1 cellular context compared by ENCODE assay signal in the genomic region with DNA sequence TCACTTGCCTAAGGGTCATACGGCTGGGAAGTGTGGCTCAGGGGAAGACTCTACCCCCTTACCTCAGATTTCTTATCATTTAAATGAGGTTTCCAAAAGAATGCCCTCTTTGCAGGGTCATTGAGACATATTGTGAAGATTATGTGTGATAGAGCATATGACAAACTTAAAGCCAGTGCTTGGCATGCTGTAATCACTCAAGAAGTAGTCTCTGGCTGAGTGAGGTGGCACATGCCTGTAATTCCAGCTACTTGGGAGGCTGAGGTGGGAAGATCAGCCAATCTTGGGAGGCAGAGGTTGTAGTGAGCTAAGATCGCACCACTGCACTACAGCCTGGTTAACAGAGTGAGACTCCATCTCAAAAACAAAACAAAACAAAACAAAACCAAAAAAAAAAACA.
TF ChIP-seq lines count a peak whose summit lies in the region.

No MANE protein-coding gene starts in this region.

TF ChIP-seq in GM23338, 12 proteins besides CTCF, POLR2A, EP300 and RAD21 (continued from another document):
- TF ChIP-seq EZH2 (IDR thresholded peaks at IDR 0.05; ENCODE audit: low read depth, unreplicated experiment), result no peak
- TF ChIP-seq ZNF114 (CRISPR knock-in tag; IDR thresholded peaks at IDR 0.05), result no peak
- TF ChIP-seq, protein P1, sequence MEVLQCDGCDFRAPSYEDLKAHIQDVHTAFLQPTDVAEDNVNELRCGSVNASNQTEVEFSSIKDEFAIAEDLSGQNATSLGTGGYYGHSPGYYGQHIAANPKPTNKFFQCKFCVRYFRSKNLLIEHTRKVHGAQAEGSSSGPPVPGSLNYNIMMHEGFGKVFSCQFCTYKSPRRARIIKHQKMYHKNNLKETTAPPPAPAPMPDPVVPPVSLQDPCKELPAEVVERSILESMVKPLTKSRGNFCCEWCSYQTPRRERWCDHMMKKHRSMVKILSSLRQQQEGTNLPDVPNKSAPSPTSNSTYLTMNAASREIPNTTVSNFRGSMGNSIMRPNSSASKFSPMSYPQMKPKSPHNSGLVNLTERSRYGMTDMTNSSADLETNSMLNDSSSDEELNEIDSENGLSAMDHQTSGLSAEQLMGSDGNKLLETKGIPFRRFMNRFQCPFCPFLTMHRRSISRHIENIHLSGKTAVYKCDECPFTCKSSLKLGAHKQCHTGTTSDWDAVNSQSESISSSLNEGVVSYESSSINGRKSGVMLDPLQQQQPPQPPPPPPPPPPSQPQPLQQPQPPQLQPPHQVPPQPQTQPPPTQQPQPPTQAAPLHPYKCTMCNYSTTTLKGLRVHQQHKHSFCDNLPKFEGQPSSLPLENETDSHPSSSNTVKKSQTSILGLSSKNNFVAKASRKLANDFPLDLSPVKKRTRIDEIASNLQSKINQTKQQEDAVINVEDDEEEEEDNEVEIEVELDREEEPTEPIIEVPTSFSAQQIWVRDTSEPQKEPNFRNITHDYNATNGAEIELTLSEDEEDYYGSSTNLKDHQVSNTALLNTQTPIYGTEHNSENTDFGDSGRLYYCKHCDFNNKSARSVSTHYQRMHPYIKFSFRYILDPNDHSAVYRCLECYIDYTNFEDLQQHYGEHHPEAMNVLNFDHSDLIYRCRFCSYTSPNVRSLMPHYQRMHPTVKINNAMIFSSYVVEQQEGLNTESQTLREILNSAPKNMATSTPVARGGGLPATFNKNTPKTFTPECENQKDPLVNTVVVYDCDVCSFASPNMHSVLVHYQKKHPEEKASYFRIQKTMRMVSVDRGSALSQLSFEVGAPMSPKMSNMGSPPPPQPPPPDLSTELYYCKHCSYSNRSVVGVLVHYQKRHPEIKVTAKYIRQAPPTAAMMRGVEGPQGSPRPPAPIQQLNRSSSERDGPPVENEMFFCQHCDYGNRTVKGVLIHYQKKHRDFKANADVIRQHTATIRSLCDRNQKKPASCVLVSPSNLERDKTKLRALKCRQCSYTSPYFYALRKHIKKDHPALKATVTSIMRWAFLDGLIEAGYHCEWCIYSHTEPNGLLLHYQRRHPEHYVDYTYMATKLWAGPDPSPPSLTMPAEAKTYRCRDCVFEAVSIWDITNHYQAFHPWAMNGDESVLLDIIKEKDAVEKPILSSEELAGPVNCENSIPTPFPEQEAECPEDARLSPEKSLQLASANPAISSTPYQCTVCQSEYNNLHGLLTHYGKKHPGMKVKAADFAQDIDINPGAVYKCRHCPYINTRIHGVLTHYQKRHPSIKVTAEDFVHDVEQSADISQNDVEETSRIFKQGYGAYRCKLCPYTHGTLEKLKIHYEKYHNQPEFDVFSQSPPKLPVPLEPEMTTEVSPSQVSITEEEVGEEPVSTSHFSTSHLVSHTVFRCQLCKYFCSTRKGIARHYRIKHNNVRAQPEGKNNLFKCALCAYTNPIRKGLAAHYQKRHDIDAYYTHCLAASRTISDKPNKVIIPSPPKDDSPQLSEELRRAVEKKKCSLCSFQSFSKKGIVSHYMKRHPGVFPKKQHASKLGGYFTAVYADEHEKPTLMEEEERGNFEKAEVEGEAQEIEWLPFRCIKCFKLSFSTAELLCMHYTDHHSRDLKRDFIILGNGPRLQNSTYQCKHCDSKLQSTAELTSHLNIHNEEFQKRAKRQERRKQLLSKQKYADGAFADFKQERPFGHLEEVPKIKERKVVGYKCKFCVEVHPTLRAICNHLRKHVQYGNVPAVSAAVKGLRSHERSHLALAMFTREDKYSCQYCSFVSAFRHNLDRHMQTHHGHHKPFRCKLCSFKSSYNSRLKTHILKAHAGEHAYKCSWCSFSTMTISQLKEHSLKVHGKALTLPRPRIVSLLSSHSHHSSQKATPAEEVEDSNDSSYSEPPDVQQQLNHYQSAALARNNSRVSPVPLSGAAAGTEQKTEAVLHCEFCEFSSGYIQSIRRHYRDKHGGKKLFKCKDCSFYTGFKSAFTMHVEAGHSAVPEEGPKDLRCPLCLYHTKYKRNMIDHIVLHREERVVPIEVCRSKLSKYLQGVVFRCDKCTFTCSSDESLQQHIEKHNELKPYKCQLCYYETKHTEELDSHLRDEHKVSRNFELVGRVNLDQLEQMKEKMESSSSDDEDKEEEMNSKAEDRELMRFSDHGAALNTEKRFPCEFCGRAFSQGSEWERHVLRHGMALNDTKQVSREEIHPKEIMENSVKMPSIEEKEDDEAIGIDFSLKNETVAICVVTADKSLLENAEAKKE (CRISPR knock-in tag; IDR thresholded peaks at IDR 0.05), result no peak
- TF ChIP-seq, protein P2, sequence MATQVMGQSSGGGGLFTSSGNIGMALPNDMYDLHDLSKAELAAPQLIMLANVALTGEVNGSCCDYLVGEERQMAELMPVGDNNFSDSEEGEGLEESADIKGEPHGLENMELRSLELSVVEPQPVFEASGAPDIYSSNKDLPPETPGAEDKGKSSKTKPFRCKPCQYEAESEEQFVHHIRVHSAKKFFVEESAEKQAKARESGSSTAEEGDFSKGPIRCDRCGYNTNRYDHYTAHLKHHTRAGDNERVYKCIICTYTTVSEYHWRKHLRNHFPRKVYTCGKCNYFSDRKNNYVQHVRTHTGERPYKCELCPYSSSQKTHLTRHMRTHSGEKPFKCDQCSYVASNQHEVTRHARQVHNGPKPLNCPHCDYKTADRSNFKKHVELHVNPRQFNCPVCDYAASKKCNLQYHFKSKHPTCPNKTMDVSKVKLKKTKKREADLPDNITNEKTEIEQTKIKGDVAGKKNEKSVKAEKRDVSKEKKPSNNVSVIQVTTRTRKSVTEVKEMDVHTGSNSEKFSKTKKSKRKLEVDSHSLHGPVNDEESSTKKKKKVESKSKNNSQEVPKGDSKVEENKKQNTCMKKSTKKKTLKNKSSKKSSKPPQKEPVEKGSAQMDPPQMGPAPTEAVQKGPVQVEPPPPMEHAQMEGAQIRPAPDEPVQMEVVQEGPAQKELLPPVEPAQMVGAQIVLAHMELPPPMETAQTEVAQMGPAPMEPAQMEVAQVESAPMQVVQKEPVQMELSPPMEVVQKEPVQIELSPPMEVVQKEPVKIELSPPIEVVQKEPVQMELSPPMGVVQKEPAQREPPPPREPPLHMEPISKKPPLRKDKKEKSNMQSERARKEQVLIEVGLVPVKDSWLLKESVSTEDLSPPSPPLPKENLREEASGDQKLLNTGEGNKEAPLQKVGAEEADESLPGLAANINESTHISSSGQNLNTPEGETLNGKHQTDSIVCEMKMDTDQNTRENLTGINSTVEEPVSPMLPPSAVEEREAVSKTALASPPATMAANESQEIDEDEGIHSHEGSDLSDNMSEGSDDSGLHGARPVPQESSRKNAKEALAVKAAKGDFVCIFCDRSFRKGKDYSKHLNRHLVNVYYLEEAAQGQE (IDR thresholded peaks at IDR 0.05; ENCODE audit: unreplicated experiment), result no peak
- TF ChIP-seq ZNF331 (CRISPR knock-in tag; IDR thresholded peaks at IDR 0.05; ENCODE audit: low read depth), result no peak
- no peak for TF ChIP-seq NANOG (IDR thresholded peaks at IDR 0.05; ENCODE audit: borderline replicate concordance)
